1 cellular context compared by ENCODE assay signal in the genomic region with DNA sequence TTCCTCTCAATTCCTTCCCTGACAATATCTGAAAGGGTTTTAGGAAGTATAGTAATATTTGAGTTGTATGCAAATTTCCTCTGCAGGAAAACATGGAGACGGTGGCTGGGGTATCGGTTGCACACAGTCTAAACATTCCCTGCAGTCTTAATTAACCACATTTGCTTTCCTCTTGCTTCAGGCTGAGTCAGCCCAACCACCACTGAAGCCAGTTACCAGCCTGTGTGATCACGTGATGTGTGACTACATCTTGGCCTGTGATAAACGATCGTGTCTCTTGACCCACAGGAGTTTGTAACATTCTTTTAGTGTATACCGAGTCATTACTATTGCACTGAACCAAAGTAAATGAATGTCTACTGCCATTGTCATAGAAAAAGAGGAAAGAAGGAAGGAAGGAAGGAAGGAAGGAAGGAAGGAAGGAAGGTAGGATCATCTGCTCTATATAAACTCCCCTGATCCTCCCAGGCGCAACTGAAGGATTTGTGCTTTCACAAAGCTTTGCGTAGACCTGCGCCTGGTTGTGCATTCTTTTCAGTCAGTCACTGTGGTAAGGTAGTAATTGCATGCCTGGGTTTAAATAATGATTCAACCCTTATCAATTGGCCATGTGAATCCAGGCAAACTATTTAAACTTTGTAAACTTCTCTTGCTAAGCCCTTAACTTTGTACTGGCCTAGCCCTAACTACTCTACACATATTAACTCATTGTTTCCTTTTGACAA.
TF ChIP-seq lines count a peak whose summit lies in the region.

No MANE protein-coding gene starts in this region.

TF ChIP-seq in H1, 55 proteins besides CTCF, POLR2A, EP300 and RAD21 (continued from another document):
- TF ChIP-seq, protein P1, sequence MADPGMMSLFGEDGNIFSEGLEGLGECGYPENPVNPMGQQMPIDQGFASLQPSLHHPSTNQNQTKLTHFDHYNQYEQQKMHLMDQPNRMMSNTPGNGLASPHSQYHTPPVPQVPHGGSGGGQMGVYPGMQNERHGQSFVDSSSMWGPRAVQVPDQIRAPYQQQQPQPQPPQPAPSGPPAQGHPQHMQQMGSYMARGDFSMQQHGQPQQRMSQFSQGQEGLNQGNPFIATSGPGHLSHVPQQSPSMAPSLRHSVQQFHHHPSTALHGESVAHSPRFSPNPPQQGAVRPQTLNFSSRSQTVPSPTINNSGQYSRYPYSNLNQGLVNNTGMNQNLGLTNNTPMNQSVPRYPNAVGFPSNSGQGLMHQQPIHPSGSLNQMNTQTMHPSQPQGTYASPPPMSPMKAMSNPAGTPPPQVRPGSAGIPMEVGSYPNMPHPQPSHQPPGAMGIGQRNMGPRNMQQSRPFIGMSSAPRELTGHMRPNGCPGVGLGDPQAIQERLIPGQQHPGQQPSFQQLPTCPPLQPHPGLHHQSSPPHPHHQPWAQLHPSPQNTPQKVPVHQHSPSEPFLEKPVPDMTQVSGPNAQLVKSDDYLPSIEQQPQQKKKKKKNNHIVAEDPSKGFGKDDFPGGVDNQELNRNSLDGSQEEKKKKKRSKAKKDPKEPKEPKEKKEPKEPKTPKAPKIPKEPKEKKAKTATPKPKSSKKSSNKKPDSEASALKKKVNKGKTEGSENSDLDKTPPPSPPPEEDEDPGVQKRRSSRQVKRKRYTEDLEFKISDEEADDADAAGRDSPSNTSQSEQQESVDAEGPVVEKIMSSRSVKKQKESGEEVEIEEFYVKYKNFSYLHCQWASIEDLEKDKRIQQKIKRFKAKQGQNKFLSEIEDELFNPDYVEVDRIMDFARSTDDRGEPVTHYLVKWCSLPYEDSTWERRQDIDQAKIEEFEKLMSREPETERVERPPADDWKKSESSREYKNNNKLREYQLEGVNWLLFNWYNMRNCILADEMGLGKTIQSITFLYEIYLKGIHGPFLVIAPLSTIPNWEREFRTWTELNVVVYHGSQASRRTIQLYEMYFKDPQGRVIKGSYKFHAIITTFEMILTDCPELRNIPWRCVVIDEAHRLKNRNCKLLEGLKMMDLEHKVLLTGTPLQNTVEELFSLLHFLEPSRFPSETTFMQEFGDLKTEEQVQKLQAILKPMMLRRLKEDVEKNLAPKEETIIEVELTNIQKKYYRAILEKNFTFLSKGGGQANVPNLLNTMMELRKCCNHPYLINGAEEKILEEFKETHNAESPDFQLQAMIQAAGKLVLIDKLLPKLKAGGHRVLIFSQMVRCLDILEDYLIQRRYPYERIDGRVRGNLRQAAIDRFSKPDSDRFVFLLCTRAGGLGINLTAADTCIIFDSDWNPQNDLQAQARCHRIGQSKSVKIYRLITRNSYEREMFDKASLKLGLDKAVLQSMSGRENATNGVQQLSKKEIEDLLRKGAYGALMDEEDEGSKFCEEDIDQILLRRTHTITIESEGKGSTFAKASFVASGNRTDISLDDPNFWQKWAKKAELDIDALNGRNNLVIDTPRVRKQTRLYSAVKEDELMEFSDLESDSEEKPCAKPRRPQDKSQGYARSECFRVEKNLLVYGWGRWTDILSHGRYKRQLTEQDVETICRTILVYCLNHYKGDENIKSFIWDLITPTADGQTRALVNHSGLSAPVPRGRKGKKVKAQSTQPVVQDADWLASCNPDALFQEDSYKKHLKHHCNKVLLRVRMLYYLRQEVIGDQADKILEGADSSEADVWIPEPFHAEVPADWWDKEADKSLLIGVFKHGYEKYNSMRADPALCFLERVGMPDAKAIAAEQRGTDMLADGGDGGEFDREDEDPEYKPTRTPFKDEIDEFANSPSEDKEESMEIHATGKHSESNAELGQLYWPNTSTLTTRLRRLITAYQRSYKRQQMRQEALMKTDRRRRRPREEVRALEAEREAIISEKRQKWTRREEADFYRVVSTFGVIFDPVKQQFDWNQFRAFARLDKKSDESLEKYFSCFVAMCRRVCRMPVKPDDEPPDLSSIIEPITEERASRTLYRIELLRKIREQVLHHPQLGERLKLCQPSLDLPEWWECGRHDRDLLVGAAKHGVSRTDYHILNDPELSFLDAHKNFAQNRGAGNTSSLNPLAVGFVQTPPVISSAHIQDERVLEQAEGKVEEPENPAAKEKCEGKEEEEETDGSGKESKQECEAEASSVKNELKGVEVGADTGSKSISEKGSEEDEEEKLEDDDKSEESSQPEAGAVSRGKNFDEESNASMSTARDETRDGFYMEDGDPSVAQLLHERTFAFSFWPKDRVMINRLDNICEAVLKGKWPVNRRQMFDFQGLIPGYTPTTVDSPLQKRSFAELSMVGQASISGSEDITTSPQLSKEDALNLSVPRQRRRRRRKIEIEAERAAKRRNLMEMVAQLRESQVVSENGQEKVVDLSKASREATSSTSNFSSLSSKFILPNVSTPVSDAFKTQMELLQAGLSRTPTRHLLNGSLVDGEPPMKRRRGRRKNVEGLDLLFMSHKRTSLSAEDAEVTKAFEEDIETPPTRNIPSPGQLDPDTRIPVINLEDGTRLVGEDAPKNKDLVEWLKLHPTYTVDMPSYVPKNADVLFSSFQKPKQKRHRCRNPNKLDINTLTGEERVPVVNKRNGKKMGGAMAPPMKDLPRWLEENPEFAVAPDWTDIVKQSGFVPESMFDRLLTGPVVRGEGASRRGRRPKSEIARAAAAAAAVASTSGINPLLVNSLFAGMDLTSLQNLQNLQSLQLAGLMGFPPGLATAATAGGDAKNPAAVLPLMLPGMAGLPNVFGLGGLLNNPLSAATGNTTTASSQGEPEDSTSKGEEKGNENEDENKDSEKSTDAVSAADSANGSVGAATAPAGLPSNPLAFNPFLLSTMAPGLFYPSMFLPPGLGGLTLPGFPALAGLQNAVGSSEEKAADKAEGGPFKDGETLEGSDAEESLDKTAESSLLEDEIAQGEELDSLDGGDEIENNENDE (IDR thresholded peaks at IDR 0.05; ENCODE audit: insufficient replicate concordance, low read length) = no peak
- TF ChIP-seq BCL11A (IDR thresholded peaks at IDR 0.05; ENCODE audit: low read depth in 2 of 2, low read length in 2 of 2) (no peak), JUN (IDR thresholded peaks at IDR 0.05; ENCODE audit: low read depth, low read length) (no peak), GABPA (IDR thresholded peaks at IDR 0.05; ENCODE audit: borderline replicate concordance, insufficient read depth, low read length) (no peak), HDAC2 (IDR thresholded peaks at IDR 0.05; ENCODE audit: borderline replicate concordance in 1 of 2, low read depth in 2 of 2, low read length in 2 of 2) (no peak), ASH2L (IDR thresholded peaks at IDR 0.05; ENCODE audit: low read length) (no peak), PHF8 (conservative IDR thresholded peaks at IDR 0.05; ENCODE audit: low read depth, low read length) (no peak), CREB1 (IDR thresholded peaks at IDR 0.05) (no peak), BACH1 (IDR thresholded peaks at IDR 0.05; ENCODE audit: low read length) (no peak), TBP (IDR thresholded peaks at IDR 0.05; ENCODE audit: low read depth, low read length) (no peak), SP4 (IDR thresholded peaks at IDR 0.05; ENCODE audit: low read length) (no peak), EGR1 (IDR thresholded peaks at IDR 0.05; ENCODE audit: borderline replicate concordance, low read depth, low read length) (no peak), TEAD4 (IDR thresholded peaks at IDR 0.05; ENCODE audit: low read depth, low read length) (no peak), GTF2F1 (IDR thresholded peaks at IDR 0.05; ENCODE audit: borderline replicate concordance, low read depth, low read length) (no peak), TAF7 (optimal IDR thresholded peaks at IDR 0.05; ENCODE audit: borderline replicate concordance, low read depth, low read length) (no peak), CBX8 (IDR thresholded peaks at IDR 0.05; ENCODE audit: borderline replicate concordance, low read depth, low read length) (no peak)
- TF ChIP-seq, protein P2, sequence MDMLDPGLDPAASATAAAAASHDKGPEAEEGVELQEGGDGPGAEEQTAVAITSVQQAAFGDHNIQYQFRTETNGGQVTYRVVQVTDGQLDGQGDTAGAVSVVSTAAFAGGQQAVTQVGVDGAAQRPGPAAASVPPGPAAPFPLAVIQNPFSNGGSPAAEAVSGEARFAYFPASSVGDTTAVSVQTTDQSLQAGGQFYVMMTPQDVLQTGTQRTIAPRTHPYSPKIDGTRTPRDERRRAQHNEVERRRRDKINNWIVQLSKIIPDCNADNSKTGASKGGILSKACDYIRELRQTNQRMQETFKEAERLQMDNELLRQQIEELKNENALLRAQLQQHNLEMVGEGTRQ (IDR thresholded peaks at IDR 0.05; ENCODE audit: low read length) = no peak
TF ChIP-seq in H1: peak in this region for 0.
